ENCODE assay signal across 1 cellular context in genomic region chr16:31142109-31143035, GRCh38.
A peak's percentile ranks its signal among the peaks of the same experiment; 100 is the strongest.
TF ChIP-seq lines count a peak whose summit lies in the region.

No MANE protein-coding gene starts in this region.

TF ChIP-seq in IMR-90, 13 proteins besides CTCF, POLR2A, EP300 and RAD21 (continued from another document):
- TF ChIP-seq BHLHE40 (IDR thresholded peaks at IDR 0.05; ENCODE audit: low read depth, low read length), result peak; percentile 78
